In the genomic region with DNA sequence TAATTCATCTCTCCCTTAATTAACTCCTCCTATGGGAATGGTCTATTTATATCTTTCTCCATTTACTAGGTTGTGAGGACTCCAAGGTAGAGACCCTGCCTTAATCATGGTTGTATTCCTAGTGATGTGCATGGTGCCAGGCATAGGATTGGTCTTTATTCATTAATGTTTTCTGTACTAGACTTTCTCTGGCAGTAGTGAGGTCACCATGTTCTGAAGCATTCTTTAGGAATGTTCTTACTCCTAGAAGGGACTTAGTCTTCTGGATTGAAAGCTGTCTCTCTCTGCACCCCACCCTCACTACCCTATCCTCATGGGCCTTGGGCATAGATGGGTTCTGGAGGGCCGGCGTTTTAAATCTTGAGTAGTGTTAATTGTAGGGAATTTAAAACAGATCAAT, we compare ENCODE assay signal across 28 cellular contexts. TPM values are rescaled to one million over a fixed set of nuclear protein-coding genes. Genes with fewer than 3 reads are reported as not detected.
"Had no signal": no experiment of that assay in that cellular context is flagged by ENCODE, and none has a peak within 500 bp of the region (broad histone marks: within the 10 kb centered on the region; RNA-seq: fewer than 3 reads in every experiment).

No MANE protein-coding gene starts in this region.

- H3K9me3 ChIP-seq: lower lobe of right lung, right lobe of liver, tibial artery had no signal

- H3K9me3 Mint-ChIP-seq: activated CD4-positive, alpha-beta T cell treated with anti-CD3 and anti-CD28 coated beads, Interleukin-2, amount 10 ng/mL, durations not matched to agents 7 days and 5 days; activated CD8-positive, alpha-beta T cell treated with anti-CD3 and anti-CD28 coated beads for 36 hours; dendritic cell treated with granulocyte-macrophage colony-stimulating factor and Interleukin-4, amounts not matched to agents 40 ng/mL and 50 ng/mL, for 4 days; stimulated activated effector memory CD8-positive, alpha-beta T cell treated with anti-CD3 and anti-CD28 coated beads, Interleukin-12 subunit alpha, Interleukin-12 subunit beta, amount 100 ng/mL, for 72 hours; stimulated activated naive CD8-positive, alpha-beta T cell treated with anti-CD3 and anti-CD28 coated beads, Interleukin-15, amount 100 ng/mL, for 72 hours had no signal

- H3K4me3 Mint-ChIP-seq: activated CD4-positive, alpha-beta T cell treated with anti-CD3 and anti-CD28 coated beads, Interleukin-2, amount 10 ng/mL, durations not matched to agents 7 days and 5 days; activated CD8-positive, alpha-beta memory T cell treated with anti-CD3 and anti-CD28 coated beads, Interleukin-2, amount 10 ng/mL, durations not matched to agents 7 days and 5 days; activated CD8-positive, alpha-beta T cell treated with anti-CD3 and anti-CD28 coated beads for 36 hours; activated naive CD8-positive, alpha-beta T cell; dendritic cell treated with granulocyte-macrophage colony-stimulating factor and Interleukin-4, amounts not matched to agents 40 ng/mL and 50 ng/mL, for 4 days; naive B cell; neural crest cell; stimulated activated effector memory CD8-positive, alpha-beta T cell treated with anti-CD3 and anti-CD28 coated beads, Interleukin-12 subunit alpha, Interleukin-12 subunit beta, amount 100 ng/mL, for 72 hours; stimulated activated naive CD8-positive, alpha-beta T cell treated with anti-CD3 and anti-CD28 coated beads, Interleukin-15, amount 100 ng/mL, for 72 hours had no signal

- H3K27me3 Mint-ChIP-seq: dendritic cell treated with granulocyte-macrophage colony-stimulating factor and Interleukin-4, amounts not matched to agents 40 ng/mL and 50 ng/mL, for 4 days had no signal

- H3K36me3 Mint-ChIP-seq: activated CD8-positive, alpha-beta memory T cell treated with anti-CD3 and anti-CD28 coated beads, Interleukin-2, amount 10 ng/mL, durations not matched to agents 7 days and 5 days; stimulated activated effector memory CD8-positive, alpha-beta T cell treated with anti-CD3 and anti-CD28 coated beads, Interleukin-12 subunit alpha, Interleukin-12 subunit beta, amount 100 ng/mL, for 72 hours had no signal

- H3K4me1 ChIP-seq: lower lobe of right lung, tibial artery had no signal

- H3K27me3 ChIP-seq: right lobe of liver, tibial artery had no signal

- DNase-seq: activated CD4-positive, alpha-beta T cell treated with anti-CD3 and anti-CD28 coated beads, Interleukin-2, amount 10 ng/mL, durations not matched to agents 7 days and 5 days; activated CD4-positive, CD25-positive, alpha-beta regulatory T cell treated with anti-CD3 and anti-CD28 coated beads, Interleukin-2, amount 50 U/mL, for 72 hours; activated CD8-positive, alpha-beta memory T cell treated with anti-CD3 and anti-CD28 coated beads, Interleukin-2, amount 10 ng/mL, durations not matched to agents 7 days and 5 days; activated CD8-positive, alpha-beta T cell treated with anti-CD3 and anti-CD28 coated beads for 36 hours; activated T-cell treated with anti-CD3 and anti-CD28 coated beads for 4 hours; amniotic stem cell; effector CD4-positive, alpha-beta T cell; erythroblast; hippocampal formation; lower lobe of right lung; naive B cell; occipital lobe; right lobe of liver; small intestine; stimulated activated CD4-positive, alpha-beta T cell treated with anti-CD3 and anti-CD28 coated beads, Interleukin-2, amount 100 ng/mL, for 24 hours; stimulated activated naive CD8-positive, alpha-beta T cell treated with anti-CD3 and anti-CD28 coated beads, Interleukin-15, amount 100 ng/mL, for 72 hours; tibial artery; WERI-Rb-1 had no signal

- H3K4me3 ChIP-seq: cardiac muscle cell, lower lobe of right lung, right lobe of liver, tibial artery had no signal

- FAIRE-seq: endometrium, frontal cortex, islet of Langerhans, small intestine had no signal

- H3K27ac ChIP-seq: cardiac muscle cell, lower lobe of right lung, right lobe of liver, tibial artery, WERI-Rb-1 had no signal

- H3K27ac Mint-ChIP-seq: activated CD4-positive, alpha-beta T cell treated with anti-CD3 and anti-CD28 coated beads, Interleukin-2, amount 10 ng/mL, durations not matched to agents 7 days and 5 days; activated CD8-positive, alpha-beta memory T cell treated with anti-CD3 and anti-CD28 coated beads, Interleukin-2, amount 10 ng/mL, durations not matched to agents 7 days and 5 days; activated CD8-positive, alpha-beta T cell treated with anti-CD3 and anti-CD28 coated beads for 36 hours; activated naive CD8-positive, alpha-beta T cell; dendritic cell treated with granulocyte-macrophage colony-stimulating factor and Interleukin-4, amounts not matched to agents 40 ng/mL and 50 ng/mL, for 4 days; stimulated activated effector memory CD8-positive, alpha-beta T cell treated with anti-CD3 and anti-CD28 coated beads, Interleukin-12 subunit alpha, Interleukin-12 subunit beta, amount 100 ng/mL, for 72 hours; stimulated activated naive CD8-positive, alpha-beta T cell treated with anti-CD3 and anti-CD28 coated beads, Interleukin-15, amount 100 ng/mL, for 72 hours had no signal

- H3K4me1 Mint-ChIP-seq: activated CD4-positive, alpha-beta T cell treated with anti-CD3 and anti-CD28 coated beads, Interleukin-2, amount 10 ng/mL, durations not matched to agents 7 days and 5 days; stimulated activated effector memory CD8-positive, alpha-beta T cell treated with anti-CD3 and anti-CD28 coated beads, Interleukin-12 subunit alpha, Interleukin-12 subunit beta, amount 100 ng/mL, for 72 hours; stimulated activated naive CD8-positive, alpha-beta T cell treated with anti-CD3 and anti-CD28 coated beads, Interleukin-15, amount 100 ng/mL, for 72 hours had no signal

- H3K36me3 ChIP-seq: cardiac muscle cell, lower lobe of right lung, right lobe of liver, tibial artery, WERI-Rb-1 had no signal

RNA-seq across cellular contexts. Expression of a gene that starts 10.6 kb away (rescaled TPM):
- total RNA-seq: cardiac muscle cell, mesenteric fat pad had no signal
- polyA plus RNA-seq: cardiac muscle cell had no signal

RNA-seq across cellular contexts. Expression of a gene that starts 30.8 kb away (rescaled TPM):
- total RNA-seq: cardiac muscle cell, lower lobe of right lung, mucosa of gallbladder, neural crest cell, occipital lobe had no signal
